ENCODE assay signal across 28 cellular contexts in the genomic region with DNA sequence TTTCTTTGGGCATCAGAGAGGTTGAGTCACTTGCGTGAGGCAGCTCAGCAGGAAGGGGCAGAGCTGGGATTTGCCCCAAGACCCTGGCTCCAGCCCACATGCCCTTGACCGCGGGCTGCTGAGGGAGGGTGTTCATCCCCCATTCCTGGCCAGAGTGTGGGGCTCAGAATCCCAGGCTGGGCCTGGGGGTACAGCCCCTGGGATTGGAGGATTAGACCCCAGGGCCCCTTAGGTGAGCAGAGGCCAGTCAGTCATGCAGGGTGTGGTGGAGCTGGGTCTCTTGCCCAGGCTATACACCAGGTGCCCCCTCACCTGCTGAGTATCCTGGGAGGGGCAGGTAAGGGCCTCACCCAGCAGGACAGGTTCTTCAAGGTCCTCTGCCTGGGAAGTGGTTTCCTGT.
"Had no signal": no experiment of that assay in that cellular context is flagged by ENCODE, and none has a peak within 500 bp of the region (broad histone marks: within the 10 kb centered on the region; RNA-seq: fewer than 3 reads in every experiment).

No MANE protein-coding gene starts in this region.

- H3K27ac Mint-ChIP-seq: stimulated activated effector memory CD8-positive, alpha-beta T cell treated with anti-CD3 and anti-CD28 coated beads, Interleukin-12 subunit alpha, Interleukin-12 subunit beta, amount 100 ng/mL, for 72 hours; stimulated activated memory B cell treated with anti-CD40 and anti-IgM and Interleukin-4, amounts not matched to agents 10 μg/mL and 1 μg/mL and 100 μg/mL, for 72 hours; stimulated activated naive CD8-positive, alpha-beta T cell treated with anti-CD3 and anti-CD28 coated beads, Interleukin-15, amount 100 ng/mL, for 72 hours; stimulated activated naive CD8-positive, alpha-beta T cell treated with anti-CD3 and anti-CD28 coated beads, Interleukin-15, Interleukin-2, amounts not matched to agents 100 ng/mL and 50 ng/mL, for 24 hours; type B pancreatic cell had no signal

- H3K27me3 ChIP-seq: stomach, suprapubic skin, testis, thyroid gland, tibial artery, tibial nerve, transverse colon, upper lobe of left lung, upper lobe of right lung, uterus, vagina had no signal

- H3K4me3 ChIP-seq: stomach, suprapubic skin, testis, thoracic aorta, thyroid gland, tibial artery, tibial nerve, transverse colon, upper lobe of left lung, upper lobe of right lung, uterus, vagina had no signal

- ATAC-seq: stimulated activated effector memory CD8-positive, alpha-beta T cell treated with anti-CD3 and anti-CD28 coated beads, Interleukin-12 subunit alpha, Interleukin-12 subunit beta, amount 100 ng/mL, for 72 hours; stimulated activated memory B cell treated with anti-CD40 and anti-IgM and Interleukin-4, amounts not matched to agents 10 μg/mL and 1 μg/mL and 100 μg/mL, for 72 hours; stimulated activated naive CD8-positive, alpha-beta T cell treated with anti-CD3 and anti-CD28 coated beads, Interleukin-15, amount 100 ng/mL, for 72 hours; upper lobe of right lung had no signal

- H3K4me3 Mint-ChIP-seq: stimulated activated effector memory CD8-positive, alpha-beta T cell treated with anti-CD3 and anti-CD28 coated beads, Interleukin-12 subunit alpha, Interleukin-12 subunit beta, amount 100 ng/mL, for 72 hours; stimulated activated memory B cell treated with anti-CD40 and anti-IgM and Interleukin-4, amounts not matched to agents 10 μg/mL and 1 μg/mL and 100 μg/mL, for 72 hours; stimulated activated naive CD8-positive, alpha-beta T cell treated with anti-CD3 and anti-CD28 coated beads, Interleukin-15, amount 100 ng/mL, for 72 hours; stimulated activated naive CD8-positive, alpha-beta T cell treated with anti-CD3 and anti-CD28 coated beads, Interleukin-15, Interleukin-2, amounts not matched to agents 100 ng/mL and 50 ng/mL, for 24 hours; type B pancreatic cell had no signal

- H3K9me3 ChIP-seq: testis, thoracic aorta, thyroid gland, tibial artery, transverse colon, upper lobe of right lung, uterus, vagina had no signal

- H3K27ac ChIP-seq: stomach, suprapubic skin, testis, thoracic aorta, thyroid gland, tibial artery, tibial nerve, transverse colon, upper lobe of left lung, upper lobe of right lung, uterus, vagina had no signal

- H3K4me1 Mint-ChIP-seq: stimulated activated effector memory CD8-positive, alpha-beta T cell treated with anti-CD3 and anti-CD28 coated beads, Interleukin-12 subunit alpha, Interleukin-12 subunit beta, amount 100 ng/mL, for 72 hours; stimulated activated memory B cell treated with anti-CD40 and anti-IgM and Interleukin-4, amounts not matched to agents 10 μg/mL and 1 μg/mL and 100 μg/mL, for 72 hours; stimulated activated naive CD8-positive, alpha-beta T cell treated with anti-CD3 and anti-CD28 coated beads, Interleukin-15, amount 100 ng/mL, for 72 hours had no signal

- DNase-seq: stimulated activated CD4-positive, alpha-beta T cell treated with anti-CD3 and anti-CD28 coated beads, Interleukin-2, amount 100 ng/mL, for 48 hours; stimulated activated CD4-positive, alpha-beta T cell treated with anti-CD3 and anti-CD28 coated beads, Interleukin-4, amount 100 ng/mL, for 1 hour; stimulated activated CD4-positive, alpha-beta T cell treated with anti-CD3 and anti-CD28 coated beads, Interleukin-4, amount 100 ng/mL, for 24 hours; stimulated activated CD4-positive, alpha-beta T cell treated with anti-CD3 and anti-CD28 coated beads, Interleukin-4, amount 100 ng/mL, for 4 hours; stimulated activated CD8-positive, alpha-beta memory T cell treated with anti-CD3 and anti-CD28 coated beads, Interleukin-4, amount 100 ng/mL, for 48 hours; stimulated activated naive CD4-positive, alpha-beta T cell; stimulated activated naive CD4-positive, alpha-beta T cell treated with Interleukin-2 at 50 U/mL for 16 hours; stimulated activated naive CD8-positive, alpha-beta T cell treated with anti-CD3 and anti-CD28 coated beads, Interleukin-15, amount 100 ng/mL, for 72 hours; stimulated activated naive CD8-positive, alpha-beta T cell treated with anti-CD3 and anti-CD28 coated beads, Interleukin-15, Interleukin-2, amounts not matched to agents 100 U/mL and 50 U/mL, for 24 hours; stomach; substantia nigra; testis; thyroid gland; tibial artery; transverse colon; trophoblast cell; upper lobe of left lung; upper lobe of right lung; uterus had no signal

- H3K36me3 Mint-ChIP-seq: stimulated activated effector memory CD8-positive, alpha-beta T cell treated with anti-CD3 and anti-CD28 coated beads, Interleukin-12 subunit alpha, Interleukin-12 subunit beta, amount 100 ng/mL, for 72 hours; stimulated activated memory B cell treated with anti-CD40 and anti-IgM and Interleukin-4, amounts not matched to agents 10 μg/mL and 1 μg/mL and 100 μg/mL, for 72 hours; type B pancreatic cell had no signal

- H3K27me3 Mint-ChIP-seq: stimulated activated memory B cell treated with anti-CD40 and anti-IgM and Interleukin-4, amounts not matched to agents 10 μg/mL and 1 μg/mL and 100 μg/mL, for 72 hours; stimulated activated naive CD8-positive, alpha-beta T cell treated with anti-CD3 and anti-CD28 coated beads, Interleukin-15, amount 100 ng/mL, for 72 hours; stimulated activated naive CD8-positive, alpha-beta T cell treated with anti-CD3 and anti-CD28 coated beads, Interleukin-15, Interleukin-2, amounts not matched to agents 100 ng/mL and 50 ng/mL, for 24 hours; type B pancreatic cell had no signal

- H3K36me3 ChIP-seq: stomach, suprapubic skin, thoracic aorta, thyroid gland, tibial artery, tibial nerve, transverse colon, upper lobe of left lung, upper lobe of right lung, uterus, vagina had no signal

- FAIRE-seq: urothelium cell line had no signal

- H3K4me1 ChIP-seq: stomach, suprapubic skin, testis, thyroid gland, tibial artery, tibial nerve, transverse colon, upper lobe of left lung, upper lobe of right lung, uterus, vagina had no signal
